13 cellular contexts compared by ENCODE assay signal in the genomic region with DNA sequence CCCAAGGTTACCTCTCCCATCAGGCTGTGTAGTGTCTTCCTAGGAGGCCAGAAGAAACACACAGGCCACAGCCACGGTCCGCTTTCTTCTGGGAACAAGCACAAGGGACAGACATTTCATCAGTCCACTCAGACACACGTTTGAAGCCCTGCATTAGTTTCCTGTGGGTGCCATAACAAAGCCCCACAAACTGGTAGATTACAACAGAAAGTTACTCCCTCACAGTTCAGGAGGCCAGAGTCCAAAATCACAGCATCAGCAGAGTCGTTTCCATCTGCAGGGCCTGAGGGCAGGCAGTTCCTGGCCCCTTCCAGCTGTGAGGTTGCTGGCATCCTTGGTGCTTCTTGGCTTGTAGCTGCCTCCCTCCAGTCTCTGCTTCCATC. TPM values are rescaled to one million over a fixed set of nuclear protein-coding genes. Genes with fewer than 3 reads are reported as not detected.
DNase-seq lines count a peak whose midpoint lies in the region; ATAC-seq, FAIRE-seq and TF ChIP-seq lines count a peak whose summit lies in the region.
"Had no signal": no experiment of that assay in that cellular context is flagged by ENCODE, and none has a peak within 500 bp of the region (broad histone marks: within the 10 kb centered on the region; RNA-seq: fewer than 3 reads in every experiment).

No MANE protein-coding gene starts in this region.

- peaks cover 0 to 5% of the 10 kb centered on the region in 2 donors for H3K4me1 Mint-ChIP-seq in stimulated activated naive B cell treated with anti-CD40 and anti-IgM and Interleukin-4, amounts not matched to agents 10 μg/mL and 1 μg/mL and 100 μg/mL, for 72 hours

- in situ Hi-C loops in GM12878 (cut with MboI): no loop called here

- H3K36me3 Mint-ChIP-seq in stimulated activated naive B cell treated with anti-CD40 and anti-IgM and Interleukin-4, amounts not matched to agents 10 μg/mL and 1 μg/mL and 100 μg/mL, for 72 hours: peaks cover 0 to 3% of the 10 kb centered on the region in 2 donors

- TF ChIP-seq POLR2A in GM12878 (IDR thresholded peaks at IDR 0.05; ENCODE audit: low read depth, low read length) (no peak), prostate gland (IDR thresholded peaks at IDR 0.05) (no peak)

- peaks cover 12% of the 10 kb centered on the region for H3K9me3 ChIP-seq in GM12878 (replicated peaks; ENCODE audit: control insufficient read depth, insufficient read depth, low read length)
- no peaks in the 10 kb centered on the region for H3K9me3 ChIP-seq in prostate gland
- H3K9me3 ChIP-seq: thyroid gland had no signal

- H4K20me1 ChIP-seq in GM12878 (ENCODE audit: control insufficient read depth, insufficient read depth): no peaks in the 10 kb centered on the region

- H3K4me2 ChIP-seq in GM12878 (ENCODE audit: control insufficient read depth, insufficient read depth): peak overlapping the region; percentile 38; the same call in 1 of the 2 replicates
- H3K4me2 ChIP-seq: SK-N-SH had no signal

- TF ChIP-seq EP300 in GM12878 (IDR thresholded peaks at IDR 0.05; ENCODE audit: borderline replicate concordance in 1 of 2, control insufficient read depth in 1 of 2, low read depth in 2 of 2, low read length in 2 of 2): 0 out of 4 replicates have a peak, but pooled peaks of 1 of the 2 experiments have one; percentile 4

- RAD21 ChIA-PET in GM12878 (lab: Charles Lee; ENCODE audit: unreplicated experiment): interaction anchor here (0.6 to 2.7 kb wide), 8 partner anchors 13 to 399 kb away, joined by 3 to 17 read pairs (median 6); no protein-coding TSS in a partner anchor

- peak overlapping the region; percentile 75 for H3K27ac ChIP-seq in GM12878 (ENCODE audit: control insufficient read depth, insufficient read depth)
- H3K27ac ChIP-seq in prostate gland: no peak overlapping the region

- peaks cover 8 to 9% of the 10 kb centered on the region in 2 donors for H3K9me3 Mint-ChIP-seq in stimulated activated naive B cell treated with anti-CD40 and anti-IgM and Interleukin-4, amounts not matched to agents 10 μg/mL and 1 μg/mL and 100 μg/mL, for 72 hours

- H2AFZ ChIP-seq in GM12878 (ENCODE audit: control insufficient read depth, low read depth, low read length): peak overlapping the region; percentile 71

- CTCF ChIA-PET in GM12878 (lab: Yijun Ruan, JAX): interaction anchor here (0.7 to 6.0 kb wide), 7 partner anchors 8 to 107 kb away, joined by 3 to 38 read pairs (median 3); no protein-coding TSS in a partner anchor

- no peaks in the 10 kb centered on the region for H3K36me3 ChIP-seq in GM12878 (ENCODE audit: control insufficient read depth in 2 of 2, insufficient read depth in 2 of 2, low read length in 1 of 2)
- H3K36me3 ChIP-seq in prostate gland: peaks cover 6 to 9% of the 10 kb centered on the region in 2 donors

- no peaks in the 10 kb centered on the region for H3K27me3 ChIP-seq in GM12878 (replicated peaks in 1 of 2; ENCODE audit: control insufficient read depth in 2 of 2, insufficient read depth in 2 of 2, low read length in 1 of 2)
- H3K27me3 ChIP-seq in prostate gland (replicated peaks; ENCODE audit: insufficient read depth): no peaks in the 10 kb centered on the region
- H3K27me3 ChIP-seq: heart left ventricle, thyroid gland had no signal

- peak overlapping the region; percentile 17; the same call in 1 of the 2 replicates for H3K4me3 ChIP-seq in GM12878
- H3K4me3 ChIP-seq in prostate gland: no peak overlapping the region
- H3K4me3 ChIP-seq: heart left ventricle, thyroid gland had no signal

- WGBS in GM12878 (ENCODE audit: insufficient coverage, insufficient replicate concordance, low lambda C conversion rate, missing lambda C conversion rate): 7% methylated on average over 4 of the region's 4 CpGs
- 73% methylated on average over 4 of the region's 4 CpGs for WGBS in prostate gland

- no peaks in the 10 kb centered on the region for H3K79me2 ChIP-seq in GM12878 (ENCODE audit: control insufficient read depth, insufficient read depth, low read length)

- H3K4me1 ChIP-seq in GM12878 (ENCODE audit: control insufficient read depth, insufficient read depth, low read length) (peaks cover 19% of the 10 kb centered on the region), prostate gland (replicated peaks) (no peaks in the 10 kb centered on the region)

- H3K27me3 Mint-ChIP-seq in stimulated activated naive B cell treated with anti-CD40 and anti-IgM and Interleukin-4, amounts not matched to agents 10 μg/mL and 1 μg/mL and 100 μg/mL, for 72 hours: peaks cover 34 to 43% of the 10 kb centered on the region in 2 donors

- no peak for TF ChIP-seq CTCF in GM12878 (IDR thresholded peaks at IDR 0.05 in 2 of 3, conservative IDR thresholded peaks at IDR 0.05 in 1 of 3; ENCODE audit: control insufficient read depth in 2 of 3, extremely low read depth in 1 of 3, insufficient read depth in 1 of 3, low read depth in 3 of 3, low read length in 3 of 3)
- no peak for TF ChIP-seq CTCF in prostate gland (IDR thresholded peaks at IDR 0.05)
- no peak for TF ChIP-seq CTCF in D721Med (IDR thresholded peaks at IDR 0.05; ENCODE audit: insufficient read depth, missing control alignments)

- no TSS peak for BruUV-seq in GM12878 (replicated peaks; lab: Mats Ljungman, UMichigan)

- ATAC-seq in GM18907 (IDR thresholded peaks at IDR 0.05; ENCODE audit: unreplicated experiment): peak; percentile 28
- peak; percentile 28 for ATAC-seq in GM21390 (IDR thresholded peaks at IDR 0.05; ENCODE audit: unreplicated experiment)
- peak; percentile 17 for ATAC-seq in HG03095 (IDR thresholded peaks at IDR 0.05; ENCODE audit: unreplicated experiment)
- peak; percentile 61 for ATAC-seq in GM12878
- no peak for ATAC-seq in stimulated activated naive B cell treated with anti-CD40 and anti-IgM and Interleukin-4, amounts not matched to agents 10 μg/mL and 1 μg/mL and 100 μg/mL, for 72 hours (replicated peaks)
- ATAC-seq: heart left ventricle had no signal

- SMC1A ChIA-PET in GM12878 (lab: Charles Lee; ENCODE audit: uncharacterized antibody, unreplicated experiment): interaction anchor here (0.6 to 7.4 kb wide), 9 partner anchors 9 to 404 kb away, joined by 3 to 44 read pairs (median 4); no protein-coding TSS in a partner anchor

- intact Hi-C loops in GM12878 (cut with micrococcal nuclease; ENCODE audit: unreplicated experiment) (loop anchor here (2.0 to 5.0 kb wide), 2 partner anchors 29 to 45 kb away; no protein-coding TSS in a partner anchor), prostate gland (cut with DNase I) (no loop called here)

- H3K27ac Mint-ChIP-seq in stimulated activated naive B cell treated with anti-CD40 and anti-IgM and Interleukin-4, amounts not matched to agents 10 μg/mL and 1 μg/mL and 100 μg/mL, for 72 hours: no peak overlapping the region

- no peak for TF ChIP-seq RAD21 in GM12878 (IDR thresholded peaks at IDR 0.05; ENCODE audit: insufficient read depth, low read depth, low read length)

- DNase-seq in GM12878 (ENCODE audit: low read depth, low spot score) (no peak), prostate gland (ENCODE audit: low spot score) (no peak), hypothalamus (lab: John Stamatoyannopoulos, UW) (no peak), D721Med (ENCODE audit: insufficient read length, low spot score) (no peak)
- no peak for DNase-seq in stimulated activated naive B cell treated with anti-CD40 and anti-IgM and Interleukin-4, amounts not matched to agents 10 μg/mL and 1 μg/mL and 100 μg/mL, for 72 hours
- DNase-seq: heart left ventricle, NCI-H748 treated with DMSO at 0.1 percent for 48 hours, SK-N-SH, thyroid gland had no signal

- POLR2A ChIA-PET in GM12878 (lab: Charles Lee): interaction anchor here (2.4 to 2.5 kb wide), 2 partner anchors 17 to 29 kb away, joined by 6 to 11 read pairs; no protein-coding TSS in a partner anchor

- H3K4me3 Mint-ChIP-seq in stimulated activated naive B cell treated with anti-CD40 and anti-IgM and Interleukin-4, amounts not matched to agents 10 μg/mL and 1 μg/mL and 100 μg/mL, for 72 hours: no peak overlapping the region

- peak overlapping the region; percentile 30; the same call in 1 of the 2 replicates for H3K9ac ChIP-seq in GM12878 (ENCODE audit: control insufficient read depth, insufficient read depth, low read length)
- H3K9ac ChIP-seq: SK-N-SH had no signal

- no peak for FAIRE-seq in GM12878 (lab: Jason Lieb, UNC)
- no peak for FAIRE-seq in D721Med (lab: Jason Lieb, UNC)

RNA-seq across cellular contexts. Expression of a gene that starts 8.8 kb away (rescaled TPM):
- not detected in 2 replicates for total RNA-seq in GM12878 (2013; cell fraction: nucleolus; rRNA removed)
- total RNA-seq in GM12878 (2014; rRNA removed) (not detected in 2 replicates), GM12878 (2014; rRNA removed; fragmentation: Illumina TruSeq; extraction: Trizol) (not detected in 2 replicates), GM12878 (2021) (not detected in 2 replicates), prostate gland (not detected)
- not detected for polyA plus RNA-seq in GM12878 (2011; ENCODE audit: low read depth)
- polyA plus RNA-seq in GM12878 (2011; rRNA removed) (not detected in 2 replicates), GM12878 (2014; fragmentation: Illumina TruSeq; extraction: Trizol) (not detected in 2 replicates), GM12878 (2014; fragmentation: Nextera tagmentation; extraction: Ambion mirVana) (not detected), GM12878 (2014; rRNA removed) (not detected in 2 replicates), GM12878 (2016; fragmentation: Nextera tagmentation; extraction: Ambion mirVana) (not detected)
- not detected in 2 replicates for polyA plus RNA-seq in GM12878 (2011; cell fraction: cytosol; rRNA removed)
- not detected in 2 replicates for polyA plus RNA-seq in GM12878 (2011; cell fraction: nucleus; rRNA removed)
- not detected in 2 replicates for polyA plus RNA-seq in GM12878 (2012)
- not detected in 2 replicates for polyA minus RNA-seq in GM12878 (2011; rRNA and poly(A)+ RNA removed)
- polyA minus RNA-seq in GM12878 (2011; cell fraction: cytosol; rRNA and poly(A)+ RNA removed): not detected in 2 replicates
- not detected in 2 replicates for polyA minus RNA-seq in GM12878 (2011; cell fraction: nucleus; rRNA and poly(A)+ RNA removed)
- total RNA-seq: aorta, heart left ventricle, thyroid gland had no signal
- polyA plus RNA-seq: aorta, heart left ventricle, SK-N-SH had no signal

RNA-seq across cellular contexts. Expression of a gene that starts 32.9 kb away (rescaled TPM):
- 39.3 and 39.9 TPM in 2 replicates for total RNA-seq in GM12878 (2013; cell fraction: nucleolus; rRNA removed)
- 0.11 and 0.17 TPM in 2 replicates for total RNA-seq in GM12878 (2014; rRNA removed)
- 0.09 and 0.23 TPM in 2 replicates for total RNA-seq in GM12878 (2014; rRNA removed; fragmentation: Illumina TruSeq; extraction: Trizol)
- 1.1 TPM in 2 replicates for total RNA-seq in GM12878 (2021)
- polyA plus RNA-seq in GM12878 (2011; ENCODE audit: low read depth): 0.77 TPM
- 0.42 and 1.2 TPM in 2 replicates for polyA plus RNA-seq in GM12878 (2011; rRNA removed)
- 0.70 and 0.79 TPM in 2 replicates for polyA plus RNA-seq in GM12878 (2011; cell fraction: cytosol; rRNA removed)
- 2.4 and 3.8 TPM in 2 replicates for polyA plus RNA-seq in GM12878 (2011; cell fraction: nucleus; rRNA removed)
- 1.1 and 1.6 TPM in 2 replicates for polyA plus RNA-seq in GM12878 (2012)
- polyA plus RNA-seq in GM12878 (2014; fragmentation: Illumina TruSeq; extraction: Trizol): 0.28 and 0.87 TPM in 2 replicates
- under 1 TPM in 1 of 2 experiments, not detected in 1; 0.07 TPM for polyA plus RNA-seq in GM12878 (2014; fragmentation: Nextera tagmentation; extraction: Ambion mirVana)
- polyA plus RNA-seq in GM12878 (2014; rRNA removed): 0.56 and 1.4 TPM in 2 replicates
- polyA plus RNA-seq in GM12878 (2016; fragmentation: Nextera tagmentation; extraction: Ambion mirVana): not detected
- polyA minus RNA-seq in GM12878 (2011; rRNA and poly(A)+ RNA removed): 0.88 and 0.98 TPM in 2 replicates
- 0.52 and 1.6 TPM in 2 replicates for polyA minus RNA-seq in GM12878 (2011; cell fraction: cytosol; rRNA and poly(A)+ RNA removed)
- 0.24 and 1.1 TPM in 2 replicates for polyA minus RNA-seq in GM12878 (2011; cell fraction: nucleus; rRNA and poly(A)+ RNA removed)
- 10 to 100 TPM; 12.6 to 13.6 TPM for total RNA-seq in prostate gland

Comparison
In these comparisons a context has a peak if more than half of its experiments do, and no peak if none do; other contexts are left out.
1. ATAC-seq: peak in GM18907 (single experiment), GM21390 (single experiment), HG03095 (single experiment) and GM12878 (single experiment); none in stimulated activated naive B cell treated with anti-CD40 and anti-IgM and Interleukin-4, amounts not matched to agents 10 μg/mL and 1 μg/mL and 100 μg/mL, for 72 hours (0 of 2).